ENCODE assay signal across 27 cellular contexts in the genomic region with DNA sequence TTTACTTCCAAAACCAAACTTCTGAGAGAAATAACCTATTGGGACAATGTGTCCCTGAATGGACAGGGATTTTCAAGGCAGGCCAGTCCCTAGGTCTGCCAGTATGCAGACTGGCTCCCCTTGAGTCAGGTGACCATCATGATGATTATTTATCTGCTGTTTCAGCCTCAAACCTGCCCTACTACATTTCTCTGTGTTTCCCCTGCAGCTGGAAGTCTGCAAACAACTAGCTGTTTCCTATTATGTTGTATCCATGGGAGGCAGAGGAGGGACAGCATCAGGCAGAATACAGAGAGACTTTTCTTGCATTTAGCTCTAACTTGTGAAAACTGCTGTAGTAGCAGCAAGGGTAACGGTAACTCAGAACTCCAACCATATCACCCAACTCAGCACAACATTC. TPM values are rescaled to one million over a fixed set of nuclear protein-coding genes. Genes with fewer than 3 reads are reported as not detected.
DNase-seq lines count a peak whose midpoint lies in the region; ATAC-seq and TF ChIP-seq lines count a peak whose summit lies in the region.
"Had no signal": no experiment of that assay in that cellular context is flagged by ENCODE, and none has a peak within 500 bp of the region (broad histone marks: within the 10 kb centered on the region; RNA-seq: fewer than 3 reads in every experiment).

No MANE protein-coding gene starts in this region.

- no peak overlapping the region for H4K8ac ChIP-seq in trophoblast cell (ENCODE audit: low read depth, low read length)

- H3K4me1 Mint-ChIP-seq in GM23338, result peaks cover 54% of the 10 kb centered on the region
- peaks cover 18% of the 10 kb centered on the region for H3K4me1 Mint-ChIP-seq in activated CD4-positive, alpha-beta T cell treated with anti-CD3 and anti-CD28 coated beads for 36 hours
- peaks cover 16% of the 10 kb centered on the region for H3K4me1 Mint-ChIP-seq in T-helper 2 cell treated with Interferon-gamma antibody and Interleukin-4, amounts not matched to agents 5 μg/mL and 100 μg/mL, for 36 hours (ENCODE audit: low read depth)

- DNase-seq in GM23338 (ENCODE audit: low spot score) (no peak), NCI-H69 (lab: John Stamatoyannopoulos, UW) (peak; percentile 14), iPS DF 6.9 (ENCODE audit: low read depth, low spot score) (peak; percentile 13), trophoblast cell (peak; percentile 78 to 83), A172 (ENCODE audit: low spot score) (no peak)
- no peak for DNase-seq in activated CD4-positive, alpha-beta T cell treated with anti-CD3 and anti-CD28 coated beads for 36 hours
- DNase-seq in activated CD8-positive, alpha-beta memory T cell treated with anti-CD3 and anti-CD28 coated beads, Interleukin-2, amount 50 U/mL, for 48 hours, result no peak
- DNase-seq in T-helper 2 cell treated with Interferon-gamma antibody and Interleukin-4, amounts not matched to agents 5 μg/mL and 100 μg/mL, for 36 hours (ENCODE audit: low spot score), result no peak
- DNase-seq: activated CD4-positive, alpha-beta T cell treated with anti-CD3 and anti-CD28 coated beads for 4 hours; CD8-positive, alpha-beta memory T cell; DMS79 treated with DMSO at 0.1 percent for 48 hours; erythroblast; HCEC 1CT; hippocampal formation; left cardiac atrium; naive thymus-derived CD4-positive, alpha-beta T cell; NCI-H187; SHP77 treated with DMSO at 0.1 percent for 48 hours; stimulated activated CD4-positive, alpha-beta T cell treated with anti-CD3 and anti-CD28 coated beads, Interleukin-4, amount 100 ng/mL, for 4 hours; SW 1271; tibial artery had no signal

- H3K9me3 ChIP-seq in iPS DF 6.9 (ENCODE audit: control insufficient read depth, insufficient read depth, low read length), result no peaks in the 10 kb centered on the region
- H3K9me3 ChIP-seq in trophoblast cell (ENCODE audit: insufficient read depth, low read depth, low read length), result no peaks in the 10 kb centered on the region
- H3K9me3 ChIP-seq: tibial artery had no signal

- no peak overlapping the region for H2AFZ ChIP-seq in GM23338
- H2AFZ ChIP-seq in trophoblast cell (ENCODE audit: insufficient read depth, low read length, poor library complexity), result no peak overlapping the region

- 0 out of 3 replicates have a peak overlapping the region, but pooled peaks have one; percentile 13 for H3K4me3 Mint-ChIP-seq in GM23338
- H3K4me3 Mint-ChIP-seq in activated CD4-positive, alpha-beta T cell treated with anti-CD3 and anti-CD28 coated beads for 36 hours, result no peak overlapping the region
- H3K4me3 Mint-ChIP-seq in T-helper 2 cell treated with Interferon-gamma antibody and Interleukin-4, amounts not matched to agents 5 μg/mL and 100 μg/mL, for 36 hours, result no peak overlapping the region
- H3K4me3 Mint-ChIP-seq: CD8-positive, alpha-beta memory T cell; naive thymus-derived CD4-positive, alpha-beta T cell; stimulated activated naive CD8-positive, alpha-beta T cell treated with anti-CD3 and anti-CD28 coated beads, Interleukin-15, Interleukin-2, amounts not matched to agents 100 ng/mL and 50 ng/mL, for 24 hours had no signal

- WGBS in iPS DF 6.9 (ENCODE audit: insufficient coverage, insufficient read length), result no CpG with 5 or more reads among the region's 1 CpG
- WGBS in trophoblast cell (ENCODE audit: extremely low coverage, insufficient coverage, insufficient read length), result no CpG with 5 or more reads among the region's 1 CpG

- no peaks in the 10 kb centered on the region for H4K20me1 ChIP-seq in GM23338 (replicated peaks; ENCODE audit: insufficient read depth)

- no peak overlapping the region for H2BK120ac ChIP-seq in trophoblast cell (ENCODE audit: insufficient read depth, low read length, poor library complexity)

- H3K4ac ChIP-seq in trophoblast cell (ENCODE audit: low read depth, low read length), result no peak overlapping the region

- H3K27ac ChIP-seq in GM23338 (ENCODE audit: low read depth), result no peak overlapping the region
- no peak overlapping the region for H3K27ac ChIP-seq in iPS DF 6.9 (ENCODE audit: low read length)
- peak overlapping the region; percentile 75 for H3K27ac ChIP-seq in trophoblast cell (ENCODE audit: low read depth, low read length)
- H3K27ac ChIP-seq: tibial artery had no signal

- no peak overlapping the region for H3K18ac ChIP-seq in trophoblast cell (ENCODE audit: low read length)

- H3K79me2 ChIP-seq in GM23338 (replicated peaks; ENCODE audit: insufficient read depth) (peaks cover 10% of the 10 kb centered on the region), trophoblast cell (ENCODE audit: control insufficient read depth, insufficient read depth, low read length, poor library complexity) (peaks cover 4% of the 10 kb centered on the region)

- H3K4me2 ChIP-seq in GM23338 (no peak overlapping the region), trophoblast cell (ENCODE audit: low read length) (peak overlapping the region; percentile 50)

- H3K4me1 ChIP-seq in GM23338 (ENCODE audit: insufficient read depth) (peaks cover 30% of the 10 kb centered on the region), iPS DF 6.9 (ENCODE audit: control insufficient read depth, insufficient read depth, low read length) (peaks cover 7% of the 10 kb centered on the region; the same call in 1 of the 2 replicates), trophoblast cell (ENCODE audit: control insufficient read depth in 1 of 2, insufficient read depth in 2 of 2, low read length in 2 of 2) (peaks cover 11 to 15% of the 10 kb centered on the region in 2 experiments)
- H3K4me1 ChIP-seq: tibial artery had no signal

- peak; percentile 78 for ATAC-seq in GM23338
- ATAC-seq in activated CD4-positive, alpha-beta T cell treated with anti-CD3 and anti-CD28 coated beads for 36 hours, result no peak
- ATAC-seq: activated naive CD4-positive, alpha-beta T cell treated with anti-CD3 and anti-CD28 coated beads, Interleukin-2, amount 50 U/mL, for 72 hours; left cardiac atrium; naive thymus-derived CD4-positive, alpha-beta T cell had no signal

- TF ChIP-seq CTCF in GM23338 (conservative IDR thresholded peaks at IDR 0.05; ENCODE audit: low read depth in 2 of 2), result no peak

- H4K12ac ChIP-seq in trophoblast cell (ENCODE audit: low read depth, low read length), result no peak overlapping the region

- H3K9ac ChIP-seq in trophoblast cell (ENCODE audit: low read length), result no peak overlapping the region

- no peaks in the 10 kb centered on the region for H3F3A ChIP-seq in GM23338 (replicated peaks; ENCODE audit: low read depth)

- H2AK5ac ChIP-seq in trophoblast cell (ENCODE audit: low read length), result no peak overlapping the region

- H3K27me3 Mint-ChIP-seq in GM23338 (ENCODE audit: insufficient read depth, low read depth, poor library complexity), result peaks cover 2% of the 10 kb centered on the region
- H3K27me3 Mint-ChIP-seq in activated CD4-positive, alpha-beta T cell treated with anti-CD3 and anti-CD28 coated beads for 36 hours, result no peaks in the 10 kb centered on the region
- no peaks in the 10 kb centered on the region for H3K27me3 Mint-ChIP-seq in T-helper 2 cell treated with Interferon-gamma antibody and Interleukin-4, amounts not matched to agents 5 μg/mL and 100 μg/mL, for 36 hours (ENCODE audit: low read depth)
- H3K27me3 Mint-ChIP-seq: memory B cell; naive thymus-derived CD4-positive, alpha-beta T cell; stimulated activated naive CD8-positive, alpha-beta T cell treated with anti-CD3 and anti-CD28 coated beads, Interleukin-15, Interleukin-2, amounts not matched to agents 100 ng/mL and 50 ng/mL, for 24 hours had no signal

- H3K27me3 ChIP-seq in GM23338 (ENCODE audit: insufficient read depth) (no peaks in the 10 kb centered on the region), iPS DF 6.9 (ENCODE audit: control insufficient read depth, insufficient read depth, low read length) (no peaks in the 10 kb centered on the region), trophoblast cell (ENCODE audit: insufficient read depth, low read length) (no peaks in the 10 kb centered on the region)
- H3K27me3 ChIP-seq: tibial artery had no signal

- H3K9me3 Mint-ChIP-seq in GM23338, result peaks cover 2% of the 10 kb centered on the region; the same call in 2 of the 3 replicates
- H3K9me3 Mint-ChIP-seq in activated CD4-positive, alpha-beta T cell treated with anti-CD3 and anti-CD28 coated beads for 36 hours (ENCODE audit: low read depth), result no peaks in the 10 kb centered on the region
- no peaks in the 10 kb centered on the region for H3K9me3 Mint-ChIP-seq in T-helper 2 cell treated with Interferon-gamma antibody and Interleukin-4, amounts not matched to agents 5 μg/mL and 100 μg/mL, for 36 hours
- H3K9me3 Mint-ChIP-seq: activated naive CD4-positive, alpha-beta T cell treated with anti-CD3 and anti-CD28 coated beads, Interleukin-2, amount 50 U/mL, for 72 hours; memory B cell; stimulated activated naive CD8-positive, alpha-beta T cell treated with anti-CD3 and anti-CD28 coated beads, Interleukin-15, Interleukin-2, amounts not matched to agents 100 ng/mL and 50 ng/mL, for 24 hours had no signal

- H3K36me3 ChIP-seq in GM23338 (ENCODE audit: insufficient read depth) (no peaks in the 10 kb centered on the region), iPS DF 6.9 (ENCODE audit: control insufficient read depth, insufficient read depth, low read length) (no peaks in the 10 kb centered on the region), trophoblast cell (ENCODE audit: control insufficient read depth in 1 of 2, insufficient read depth in 2 of 2, low read length in 2 of 2) (no peaks in the 10 kb centered on the region)
- H3K36me3 ChIP-seq: tibial artery had no signal

- H3K36me3 Mint-ChIP-seq in GM23338 (ENCODE audit: low read depth), result peaks cover 10% of the 10 kb centered on the region
- H3K36me3 Mint-ChIP-seq in activated CD4-positive, alpha-beta T cell treated with anti-CD3 and anti-CD28 coated beads for 36 hours (ENCODE audit: low read depth), result no peaks in the 10 kb centered on the region
- H3K36me3 Mint-ChIP-seq in T-helper 2 cell treated with Interferon-gamma antibody and Interleukin-4, amounts not matched to agents 5 μg/mL and 100 μg/mL, for 36 hours (ENCODE audit: low read depth), result no peaks in the 10 kb centered on the region

- no peak overlapping the region for H2BK5ac ChIP-seq in trophoblast cell (ENCODE audit: low read depth, low read length, poor library complexity)

- intact Hi-C loops in activated CD4-positive, alpha-beta T cell treated with anti-CD3 and anti-CD28 coated beads for 36 hours (cut with DNase I, micrococcal nuclease), result no loop called here

- H3K79me1 ChIP-seq in trophoblast cell (ENCODE audit: low read length), result peaks cover 8% of the 10 kb centered on the region

- CTCF ChIA-PET in activated CD4-positive, alpha-beta T cell treated with anti-CD3 and anti-CD28 coated beads for 36 hours (lab: Charles Lee), result interaction anchor here (0.7 to 0.9 kb wide), 2 partner anchors 10 to 25 kb away, joined by 3 to 4 read pairs; no protein-coding TSS in a partner anchor

- no peak overlapping the region for H3K23ac ChIP-seq in trophoblast cell (ENCODE audit: low read length)

- POLR2A ChIA-PET in activated CD4-positive, alpha-beta T cell treated with anti-CD3 and anti-CD28 coated beads for 36 hours (lab: Charles Lee), result no interaction called here

- peak overlapping the region; percentile 93 for H3K27ac Mint-ChIP-seq in GM23338
- H3K27ac Mint-ChIP-seq in activated CD4-positive, alpha-beta T cell treated with anti-CD3 and anti-CD28 coated beads for 36 hours, result no peak overlapping the region
- H3K27ac Mint-ChIP-seq in T-helper 2 cell treated with Interferon-gamma antibody and Interleukin-4, amounts not matched to agents 5 μg/mL and 100 μg/mL, for 36 hours, result no peak overlapping the region
- H3K27ac Mint-ChIP-seq: activated naive CD4-positive, alpha-beta T cell treated with anti-CD3 and anti-CD28 coated beads, Interleukin-2, amount 50 U/mL, for 72 hours; CD8-positive, alpha-beta memory T cell; naive thymus-derived CD4-positive, alpha-beta T cell; stimulated activated naive CD8-positive, alpha-beta T cell treated with anti-CD3 and anti-CD28 coated beads, Interleukin-15, Interleukin-2, amounts not matched to agents 100 ng/mL and 50 ng/mL, for 24 hours had no signal

- no peak overlapping the region for H4K91ac ChIP-seq in trophoblast cell (ENCODE audit: low read depth, low read length)

- H3K9me2 ChIP-seq in GM23338 (ENCODE audit: insufficient read depth), result no peaks in the 10 kb centered on the region

- H3K4me3 ChIP-seq in GM23338 (no peak overlapping the region), iPS DF 6.9 (ENCODE audit: low read length) (no peak overlapping the region), trophoblast cell (ENCODE audit: low read depth, low read length) (no peak overlapping the region)
- H3K4me3 ChIP-seq: tibial artery had no signal

- H3K14ac ChIP-seq in trophoblast cell (ENCODE audit: low read length), result no peak overlapping the region

- H2BK12ac ChIP-seq in trophoblast cell (ENCODE audit: low read length), result no peak overlapping the region

RNA-seq across cellular contexts. Expression of a gene that starts 36.2 kb away (rescaled TPM):
- not detected in 2 replicates for total RNA-seq in GM23338 (2014; rRNA removed; shearing (Covaris generic))
- not detected in 2 replicates for polyA plus RNA-seq in GM23338 (2016; fragmentation: Nextera tagmentation; extraction: Ambion mirVana)
- not detected in 2 replicates for polyA plus RNA-seq in trophoblast cell (2013)
- total RNA-seq in activated CD4-positive, alpha-beta T cell treated with anti-CD3 and anti-CD28 coated beads for 36 hours, result not detected
- total RNA-seq in A172 (2014; rRNA removed; shearing (Covaris generic)), result not detected in 2 replicates
- total RNA-seq: activated naive CD4-positive, alpha-beta T cell treated with anti-CD3 and anti-CD28 coated beads, Interleukin-2, amount 50 U/mL, for 72 hours; astrocyte; CD8-positive, alpha-beta memory T cell; frontal cortex; left cardiac atrium; naive thymus-derived CD4-positive, alpha-beta T cell; osteocyte had no signal
- polyA plus RNA-seq: CD8-positive, alpha-beta memory T cell; naive thymus-derived CD4-positive, alpha-beta T cell had no signal

RNA-seq across cellular contexts. Expression of a gene that starts 41.7 kb away (rescaled TPM):
- 12.1 and 12.4 TPM in 2 replicates for total RNA-seq in GM23338 (2014; rRNA removed; shearing (Covaris generic))
- 7.6 and 8.1 TPM in 2 replicates for polyA plus RNA-seq in GM23338 (2016; fragmentation: Nextera tagmentation; extraction: Ambion mirVana)
- 24.9 and 25.0 TPM in 2 replicates for polyA plus RNA-seq in trophoblast cell (2013)
- under 1 TPM; 0.80 to 0.88 TPM for total RNA-seq in activated CD4-positive, alpha-beta T cell treated with anti-CD3 and anti-CD28 coated beads for 36 hours
- total RNA-seq in A172 (2014; rRNA removed; shearing (Covaris generic)), result 0.02 TPM in 1 of 2 replicates, not detected in the other

Comparison
In these comparisons a context has a peak if more than half of its experiments do, and no peak if none do; other contexts are left out.
1. DNase-seq: peak in NCI-H69 (single experiment), iPS DF 6.9 (single experiment) and trophoblast cell (2 of 2); none in GM23338 (single experiment), activated CD4-positive, alpha-beta T cell treated with anti-CD3 and anti-CD28 coated beads for 36 hours (single experiment), activated CD8-positive, alpha-beta memory T cell treated with anti-CD3 and anti-CD28 coated beads, Interleukin-2, amount 50 U/mL, for 48 hours (single experiment), T-helper 2 cell treated with Interferon-gamma antibody and Interleukin-4, amounts not matched to agents 5 μg/mL and 100 μg/mL, for 36 hours (single experiment) and A172 (single experiment).